ENCODE assay signal across 11 cellular contexts in genomic region chr1:35932941-35933340, GRCh38. TPM values are rescaled to one million over a fixed set of nuclear protein-coding genes. Genes with fewer than 3 reads are reported as not detected.
DNase-seq lines count a peak whose midpoint lies in the region; ATAC-seq and TF ChIP-seq lines count a peak whose summit lies in the region.
"Had no signal": no experiment of that assay in that cellular context is flagged by ENCODE, and none has a peak within 500 bp of the region (broad histone marks: within the 10 kb centered on the region; RNA-seq: fewer than 3 reads in every experiment).

No MANE protein-coding gene starts in this region.

- H3K4me3 Mint-ChIP-seq in T-helper 1 cell treated with Interleukin-12 subunit alpha and Interleukin-12 subunit beta and Interleukin-4 antibody, amounts not matched to agents 30 μg/mL and 1 μg/mL, for 36 hours = peak overlapping the region; percentile 63
- H3K4me3 Mint-ChIP-seq in IgD-negative memory B cell (peak overlapping the region in 1 of 4 donors; percentile 92), nephron (peak overlapping the region; percentile 89 to 95 (median 95))
- H3K4me3 Mint-ChIP-seq in activated naive CD8-positive, alpha-beta T cell treated with anti-CD3 and anti-CD28 coated beads, Interleukin-2, amount 10 ng/mL, durations not matched to agents 7 days and 5 days = peak overlapping the region; percentile 92

- no peak for DNase-seq in T-helper 1 cell
- no peak for DNase-seq in activated naive CD8-positive, alpha-beta T cell treated with anti-CD3 and anti-CD28 coated beads, Interleukin-2, amount 10 ng/mL, durations not matched to agents 7 days and 5 days
- DNase-seq in DMS114 treated with DMSO at 0.1 percent for 48 hours (lab: John Stamatoyannopoulos, UW; ENCODE audit: unreplicated experiment) = no peak
- DNase-seq in kidney tubule cell (ENCODE audit: low spot score) = no peak
- DNase-seq in activated effector memory CD4-positive, alpha-beta T cell treated with anti-CD3 and anti-CD28 coated beads, Interleukin-2, amount 50 U/mL, for 16 hours = no peak
- DNase-seq: EL, psoas muscle had no signal

- H3K9me3 Mint-ChIP-seq in T-helper 1 cell treated with Interleukin-12 subunit alpha and Interleukin-12 subunit beta and Interleukin-4 antibody, amounts not matched to agents 30 μg/mL and 1 μg/mL, for 36 hours = no peaks in the 10 kb centered on the region
- H3K9me3 Mint-ChIP-seq in IgD-negative memory B cell = no peaks in the 10 kb centered on the region
- no peaks in the 10 kb centered on the region for H3K9me3 Mint-ChIP-seq in activated naive CD8-positive, alpha-beta T cell treated with anti-CD3 and anti-CD28 coated beads, Interleukin-2, amount 10 ng/mL, durations not matched to agents 7 days and 5 days
- H3K9me3 Mint-ChIP-seq in nephron = no peaks in the 10 kb centered on the region

- H3K27ac Mint-ChIP-seq in T-helper 1 cell treated with Interleukin-12 subunit alpha and Interleukin-12 subunit beta and Interleukin-4 antibody, amounts not matched to agents 30 μg/mL and 1 μg/mL, for 36 hours = no peak overlapping the region
- H3K27ac Mint-ChIP-seq in IgD-negative memory B cell (peak overlapping the region in 2 of 3 donors; percentile 71 to 97), nephron (peak overlapping the region; percentile 87 to 97 (median 96))
- no peak overlapping the region for H3K27ac Mint-ChIP-seq in activated naive CD8-positive, alpha-beta T cell treated with anti-CD3 and anti-CD28 coated beads, Interleukin-2, amount 10 ng/mL, durations not matched to agents 7 days and 5 days

- no peak for ATAC-seq in activated naive CD8-positive, alpha-beta T cell treated with anti-CD3 and anti-CD28 coated beads, Interleukin-2, amount 10 ng/mL, durations not matched to agents 7 days and 5 days (ENCODE audit: low read depth)
- ATAC-seq: left lobe of liver, psoas muscle had no signal

- POLR2A ChIA-PET in activated naive CD8-positive, alpha-beta T cell treated with anti-CD3 and anti-CD28 coated beads, Interleukin-2, amount 10 ng/mL, durations not matched to agents 7 days and 5 days (lab: Charles Lee) = interaction anchor here (1.2 to 1.3 kb wide), 2 partner anchors 9 to 49 kb away, joined by 4 to 7 read pairs; partner anchors contain the start of gene AGO1

- no peak for TF ChIP-seq CTCF in nephron (IDR thresholded peaks at IDR 0.05; ENCODE audit: unreplicated experiment in 3 of 3)

- H3K27me3 Mint-ChIP-seq in T-helper 1 cell treated with Interleukin-12 subunit alpha and Interleukin-12 subunit beta and Interleukin-4 antibody, amounts not matched to agents 30 μg/mL and 1 μg/mL, for 36 hours (ENCODE audit: low read depth) = no peaks in the 10 kb centered on the region
- H3K27me3 Mint-ChIP-seq in IgD-negative memory B cell (no peaks in the 10 kb centered on the region), nephron (ENCODE audit: low read depth) (no peaks in the 10 kb centered on the region)
- H3K27me3 Mint-ChIP-seq in activated naive CD8-positive, alpha-beta T cell treated with anti-CD3 and anti-CD28 coated beads, Interleukin-2, amount 10 ng/mL, durations not matched to agents 7 days and 5 days = no peaks in the 10 kb centered on the region

- peaks cover 25% of the 10 kb centered on the region for H3K4me1 Mint-ChIP-seq in T-helper 1 cell treated with Interleukin-12 subunit alpha and Interleukin-12 subunit beta and Interleukin-4 antibody, amounts not matched to agents 30 μg/mL and 1 μg/mL, for 36 hours (ENCODE audit: low read depth)
- peaks cover 17 to 27% (median 22%) of the 10 kb centered on the region in 3 donors for H3K4me1 Mint-ChIP-seq in IgD-negative memory B cell
- peaks cover 29% of the 10 kb centered on the region for H3K4me1 Mint-ChIP-seq in activated naive CD8-positive, alpha-beta T cell treated with anti-CD3 and anti-CD28 coated beads, Interleukin-2, amount 10 ng/mL, durations not matched to agents 7 days and 5 days
- H3K4me1 Mint-ChIP-seq in nephron = peaks cover 51% of the 10 kb centered on the region

- peaks cover 1% of the 10 kb centered on the region for H3K36me3 Mint-ChIP-seq in T-helper 1 cell treated with Interleukin-12 subunit alpha and Interleukin-12 subunit beta and Interleukin-4 antibody, amounts not matched to agents 30 μg/mL and 1 μg/mL, for 36 hours (ENCODE audit: low read depth)
- H3K36me3 Mint-ChIP-seq in IgD-negative memory B cell = no peaks in the 10 kb centered on the region
- no peaks in the 10 kb centered on the region for H3K36me3 Mint-ChIP-seq in activated naive CD8-positive, alpha-beta T cell treated with anti-CD3 and anti-CD28 coated beads, Interleukin-2, amount 10 ng/mL, durations not matched to agents 7 days and 5 days
- no peaks in the 10 kb centered on the region for H3K36me3 Mint-ChIP-seq in nephron (ENCODE audit: low read depth)

RNA-seq across cellular contexts. Expression of gene AGO3, which starts 2.0 kb away (rescaled TPM):
- 13.1 TPM for polyA plus RNA-seq in IgD-negative memory B cell
- 10 to 100 TPM; 26.5 to 34.0 TPM for total RNA-seq in activated naive CD8-positive, alpha-beta T cell treated with anti-CD3 and anti-CD28 coated beads, Interleukin-2, amount 10 ng/mL, durations not matched to agents 7 days and 5 days

RNA-seq across cellular contexts. Expression of gene AGO1, which starts 49.9 kb away (rescaled TPM):
- polyA plus RNA-seq in IgD-negative memory B cell = 6.2 TPM
- 10 to 100 TPM; 24.0 to 24.8 TPM for total RNA-seq in activated naive CD8-positive, alpha-beta T cell treated with anti-CD3 and anti-CD28 coated beads, Interleukin-2, amount 10 ng/mL, durations not matched to agents 7 days and 5 days

Comparison
In these comparisons a context has a peak if more than half of its experiments do, and no peak if none do; other contexts are left out.
1. H3K27ac Mint-ChIP-seq: peak in IgD-negative memory B cell (2 of 3) and nephron (3 of 3); none in T-helper 1 cell treated with Interleukin-12 subunit alpha and Interleukin-12 subunit beta and Interleukin-4 antibody, amounts not matched to agents 30 μg/mL and 1 μg/mL, for 36 hours (single experiment) and activated naive CD8-positive, alpha-beta T cell treated with anti-CD3 and anti-CD28 coated beads, Interleukin-2, amount 10 ng/mL, durations not matched to agents 7 days and 5 days (single experiment).